Comparison of ENCODE assay signal across 7 cellular contexts in the genomic region with DNA sequence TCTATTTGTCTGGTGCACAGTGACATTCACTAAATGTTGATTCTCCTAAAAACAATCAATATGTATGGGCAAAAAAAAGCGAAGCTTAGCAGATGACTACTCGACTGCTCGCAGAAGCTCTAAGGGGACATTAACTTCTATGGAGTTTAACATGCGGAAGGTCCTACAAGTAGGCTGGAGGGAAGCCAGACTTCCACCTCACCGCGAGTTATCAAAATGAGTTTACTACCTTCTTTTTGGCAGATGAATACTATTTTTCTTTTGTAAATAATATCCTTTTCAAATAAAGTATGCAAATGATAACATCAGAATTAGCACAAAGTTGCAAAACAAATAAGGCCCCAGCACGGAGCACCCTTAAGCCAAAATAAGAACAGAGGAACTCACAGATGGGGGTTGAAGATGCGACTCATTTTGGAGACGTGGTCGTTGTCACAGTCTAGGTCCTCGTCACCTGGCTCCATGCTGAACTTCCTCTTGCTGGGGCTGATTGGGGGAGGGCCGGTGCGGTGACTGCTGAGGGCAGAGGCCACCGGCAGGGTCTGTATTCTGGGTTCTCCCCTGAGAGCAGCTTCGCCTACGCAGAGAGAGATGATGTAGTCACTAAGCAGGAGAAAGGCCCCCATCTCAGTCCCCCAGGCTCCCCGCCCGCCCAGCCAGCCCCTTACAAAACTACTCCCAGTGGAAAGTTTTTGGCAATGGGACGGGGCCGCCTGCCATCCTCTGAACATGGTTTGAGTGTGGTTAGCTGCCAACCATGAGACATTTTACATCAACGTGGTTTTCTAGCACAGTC. TPM values are rescaled to one million over a fixed set of nuclear protein-coding genes. Genes with fewer than 3 reads are reported as not detected.
DNase-seq lines count a peak whose midpoint lies in the region; ATAC-seq and TF ChIP-seq lines count a peak whose summit lies in the region.

No MANE protein-coding gene starts in this region.

- DNase-seq in RWPE2 (ENCODE audit: low spot score) (no peak), fibroblast of the aortic adventitia (ENCODE audit: low read depth) (peak; percentile 87), CD1c-positive myeloid dendritic cell (ENCODE audit: extremely low spot score) (no peak), NCI-H1092 (lab: John Stamatoyannopoulos, UW) (no peak)

- peaks cover 15% of the 10 kb centered on the region for H3K36me3 ChIP-seq in RWPE2 (ENCODE audit: low read depth)
- H3K36me3 ChIP-seq in skeletal muscle tissue (ENCODE audit: control insufficient read depth in 3 of 3, insufficient read depth in 3 of 3, low read length in 3 of 3), result peaks cover 3 to 7% (median 4%) of the 10 kb centered on the region in 3 donors

- TF ChIP-seq CTCF in RWPE2 (IDR thresholded peaks at IDR 0.05; ENCODE audit: poor library complexity, severe bottlenecking), result no peak
- TF ChIP-seq CTCF in fibroblast of the aortic adventitia (IDR thresholded peaks at IDR 0.05; ENCODE audit: insufficient read depth, low read length), result no peak

- H3K27me3 ChIP-seq in RWPE2 (ENCODE audit: insufficient read depth, poor library complexity, severe bottlenecking) (no peaks in the 10 kb centered on the region), skeletal muscle tissue (ENCODE audit: control insufficient read depth in 3 of 3, insufficient read depth in 3 of 3, low read length in 3 of 3) (no peaks in the 10 kb centered on the region)

- H3K9ac ChIP-seq in skeletal muscle tissue (ENCODE audit: low read depth in 1 of 3, low read length in 3 of 3), result peak overlapping the region in 1 of 3 donors; percentile 66

- peak; percentile 95 for ATAC-seq in GM19023 (IDR thresholded peaks at IDR 0.05; ENCODE audit: unreplicated experiment)
- ATAC-seq in HG02840 (IDR thresholded peaks at IDR 0.05; ENCODE audit: low FRiP score, unreplicated experiment), result peak; percentile 89
- no peak for ATAC-seq in RWPE2 (ENCODE audit: low read depth)

- H3K9me3 ChIP-seq in RWPE2 (ENCODE audit: severe bottlenecking) (no peaks in the 10 kb centered on the region), skeletal muscle tissue (ENCODE audit: control insufficient read depth in 3 of 3, low read length in 3 of 3) (no peaks in the 10 kb centered on the region)

- H3K4me1 ChIP-seq in RWPE2 (ENCODE audit: insufficient read depth, poor library complexity, severe bottlenecking) (peaks cover 34% of the 10 kb centered on the region), skeletal muscle tissue (ENCODE audit: control insufficient read depth in 3 of 3, insufficient read depth in 3 of 3, low read length in 3 of 3) (peaks cover 27 to 51% (median 41%) of the 10 kb centered on the region in 3 donors)

- peak overlapping the region; percentile 93 for H3K27ac ChIP-seq in RWPE2 (ENCODE audit: poor library complexity, severe bottlenecking)
- H3K27ac ChIP-seq in skeletal muscle tissue (ENCODE audit: low read depth, low read length), result peak overlapping the region; percentile 77

- H3K4me3 ChIP-seq in RWPE2 (ENCODE audit: severe bottlenecking) (no peak overlapping the region), fibroblast of the aortic adventitia (ENCODE audit: low read depth, low read length) (no peak overlapping the region), skeletal muscle tissue (ENCODE audit: low read length in 3 of 3) (no peak overlapping the region)

RNA-seq across cellular contexts. Expression of gene VGLL4, which starts 42.1 kb away (rescaled TPM):
- 94.2 and 131 TPM in 2 replicates for total RNA-seq in fibroblast of the aortic adventitia (ENCODE audit: low replicate concordance)
- 53.8 TPM for total RNA-seq in skeletal muscle tissue
